Comparison of ENCODE assay signal across 10 cellular contexts in genomic region chr18:13219012-13219396, GRCh38. TPM values are rescaled to one million over a fixed set of nuclear protein-coding genes. Genes with fewer than 3 reads are reported as not detected.
DNase-seq lines count a peak whose midpoint lies in the region; ATAC-seq and TF ChIP-seq lines count a peak whose summit lies in the region.
"Had no signal": no experiment of that assay in that cellular context is flagged by ENCODE, and none has a peak within 500 bp of the region (broad histone marks: within the 10 kb centered on the region; RNA-seq: fewer than 3 reads in every experiment).

No MANE protein-coding gene starts in this region.

- no peaks in the 10 kb centered on the region for H3K36me3 ChIP-seq in mucosa of rectum (ENCODE audit: control insufficient read depth in 2 of 2, insufficient read depth in 2 of 2, low read length in 2 of 2)
- H3K36me3 ChIP-seq in tibial nerve = no peaks in the 10 kb centered on the region

- no peaks in the 10 kb centered on the region for H3K9me3 Mint-ChIP-seq in activated naive CD4-positive, alpha-beta T cell treated with anti-CD3 and anti-CD28 coated beads, Interleukin-2, amount 10 ng/mL, durations not matched to agents 7 days and 5 days
- H3K9me3 Mint-ChIP-seq: activated naive CD4-positive, alpha-beta T cell treated with anti-CD3 and anti-CD28 coated beads, Interleukin-2, amount 50 U/mL, for 72 hours had no signal

- H3K27me3 ChIP-seq in mucosa of rectum (ENCODE audit: control insufficient read depth in 2 of 2, insufficient read depth in 2 of 2, low read length in 2 of 2) (no peaks in the 10 kb centered on the region), tibial nerve (peaks cover 0 to 7% of the 10 kb centered on the region in 2 donors)

- TF ChIP-seq CTCF in tibial nerve (IDR thresholded peaks at IDR 0.05) = no peak

- peak overlapping the region; percentile 79 for H3K4me3 Mint-ChIP-seq in activated naive CD4-positive, alpha-beta T cell treated with anti-CD3 and anti-CD28 coated beads, Interleukin-2, amount 10 ng/mL, durations not matched to agents 7 days and 5 days

- TF ChIP-seq EP300 in tibial nerve (IDR thresholded peaks at IDR 0.05) = no peak

- H3K4me1 ChIP-seq in mucosa of rectum (ENCODE audit: control insufficient read depth in 2 of 2, insufficient read depth in 2 of 2, low read length in 2 of 2) (peaks cover 40 to 59% of the 10 kb centered on the region in 2 donors), tibial nerve (peaks cover 0 to 75% (median 50%) of the 10 kb centered on the region in 4 donors)

- peak overlapping the region; percentile 31 for H3K27ac Mint-ChIP-seq in activated naive CD4-positive, alpha-beta T cell treated with anti-CD3 and anti-CD28 coated beads, Interleukin-2, amount 10 ng/mL, durations not matched to agents 7 days and 5 days
- H3K27ac Mint-ChIP-seq: activated naive CD4-positive, alpha-beta T cell treated with anti-CD3 and anti-CD28 coated beads, Interleukin-2, amount 50 U/mL, for 72 hours had no signal

- H3K4me3 ChIP-seq in mucosa of rectum (ENCODE audit: low read length in 2 of 2) (peak overlapping the region; percentile 74 to 78), tibial nerve (peak overlapping the region; percentile 63 to 87 (median 67))

- CTCF ChIA-PET in activated naive CD4-positive, alpha-beta T cell treated with anti-CD3 and anti-CD28 coated beads, Interleukin-2, amount 10 ng/mL, durations not matched to agents 7 days and 5 days (lab: Charles Lee) = interaction anchor here (0.8 to 1.4 kb wide), 4 partner anchors 49 to 411 kb away, joined by 3 to 5 read pairs (median 4); no protein-coding TSS in a partner anchor

- H3K9me3 ChIP-seq in mucosa of rectum (ENCODE audit: control insufficient read depth in 2 of 2, low read length in 2 of 2) (no peaks in the 10 kb centered on the region), tibial nerve (no peaks in the 10 kb centered on the region)

- no peak for ATAC-seq in GM19395 (IDR thresholded peaks at IDR 0.05; ENCODE audit: unreplicated experiment)
- ATAC-seq in GM19035 (IDR thresholded peaks at IDR 0.05; ENCODE audit: unreplicated experiment) = no peak
- ATAC-seq: Panc1 had no signal

- peak overlapping the region; percentile 29 to 80 for H3K9ac ChIP-seq in mucosa of rectum (ENCODE audit: low read depth in 1 of 2, low read length in 2 of 2)

- H3K27ac ChIP-seq in mucosa of rectum (ENCODE audit: low read depth in 2 of 2, low read length in 2 of 2) = peak overlapping the region; percentile 75 to 78
- peak overlapping the region in 3 of 4 donors; percentile 77 to 85 (median 81) for H3K27ac ChIP-seq in tibial nerve

- no peaks in the 10 kb centered on the region for H3K36me3 Mint-ChIP-seq in activated naive CD4-positive, alpha-beta T cell treated with anti-CD3 and anti-CD28 coated beads, Interleukin-2, amount 10 ng/mL, durations not matched to agents 7 days and 5 days
- H3K36me3 Mint-ChIP-seq: activated naive CD4-positive, alpha-beta T cell treated with anti-CD3 and anti-CD28 coated beads, Interleukin-2, amount 50 U/mL, for 72 hours had no signal

- peaks cover 44% of the 10 kb centered on the region for H3K27me3 Mint-ChIP-seq in activated naive CD4-positive, alpha-beta T cell treated with anti-CD3 and anti-CD28 coated beads, Interleukin-2, amount 10 ng/mL, durations not matched to agents 7 days and 5 days

- no peak for TF ChIP-seq POLR2A in tibial nerve (IDR thresholded peaks at IDR 0.05)

- peaks cover 53% of the 10 kb centered on the region for H3K4me1 Mint-ChIP-seq in activated naive CD4-positive, alpha-beta T cell treated with anti-CD3 and anti-CD28 coated beads, Interleukin-2, amount 10 ng/mL, durations not matched to agents 7 days and 5 days

- 24 to 31% methylated on average over 14 of the region's 14 CpGs for WGBS in tibial nerve, 2 donors

- no peak for DNase-seq in activated naive CD4-positive, alpha-beta T cell treated with anti-CD3 and anti-CD28 coated beads, Interleukin-2, amount 10 ng/mL, durations not matched to agents 7 days and 5 days
- no peak for DNase-seq in activated naive CD4-positive, alpha-beta T cell (lab: John Stamatoyannopoulos, UW)
- DNase-seq in cerebellar cortex (ENCODE audit: low spot score) (peak; percentile 59), tibial nerve (ENCODE audit: low spot score in 2 of 2) (no peak), kidney glomerular epithelial cell (lab: John Stamatoyannopoulos, UW) (no peak)

RNA-seq across cellular contexts. Expression of gene LDLRAD4, which starts 0.4 kb away (rescaled TPM):
- 10 to 100 TPM; 14.0 to 36.9 (median 29.3) TPM for total RNA-seq in tibial nerve
